ENCODE assay signal across 13 cellular contexts in genomic region chr16:11848842-11849241, GRCh38. TPM values are rescaled to one million over a fixed set of nuclear protein-coding genes. Genes with fewer than 3 reads are reported as not detected.
A peak's percentile ranks its signal among the peaks of the same experiment; 100 is the strongest.
DNase-seq lines count a peak whose midpoint lies in the region; ATAC-seq, FAIRE-seq and TF ChIP-seq lines count a peak whose summit lies in the region.
"Had no signal": no experiment of that assay in that cellular context is flagged by ENCODE, and none has a peak within 500 bp of the region (broad histone marks: within the 10 kb centered on the region; RNA-seq: fewer than 3 reads in every experiment).

No MANE protein-coding gene starts in this region.

- H3K4me1 ChIP-seq in K562 (replicated peaks in 1 of 2; ENCODE audit: control insufficient read depth in 2 of 2, insufficient read depth in 2 of 2, low read length in 2 of 2) = peaks cover 6 to 25% of the 10 kb centered on the region in 2 experiments; a peak in 4 of 5 replicates

- intact Hi-C loops in K562 (cut with micrococcal nuclease) = no loop called here

- TF ChIP-seq POLR2A in K562 (conservative IDR thresholded peaks at IDR 0.05) = no peak

- no peaks in the 10 kb centered on the region for H3K27me3 ChIP-seq in MG63
- H3K27me3 ChIP-seq in K562 (ENCODE audit: control insufficient read depth in 2 of 2, insufficient read depth in 2 of 2, low read length in 2 of 2) = no peaks in the 10 kb centered on the region
- H3K27me3 ChIP-seq: Peyer's patch had no signal

- peaks cover 77% of the 10 kb centered on the region for H3K36me3 ChIP-seq in MG63
- peaks cover 71% of the 10 kb centered on the region for H3K36me3 ChIP-seq in K562 (ENCODE audit: control insufficient read depth, insufficient read depth, low read length)

- H3K9ac ChIP-seq in K562 (ENCODE audit: insufficient read depth in 1 of 2, low read depth in 2 of 2, low read length in 2 of 2) = peak overlapping the region in 1 of 2 experiments; percentile 79; a peak in 1 of 4 replicates

- no peak for DNase-seq in T-helper 2 cell treated with Interferon-gamma antibody and Interleukin-4, amounts not matched to agents 5 μg/mL and 100 μg/mL, for 36 hours (ENCODE audit: low spot score)
- DNase-seq in T-helper 2 cell (no peak), MG63 (peak; percentile 30), K562 (ENCODE audit: extremely low read depth in 1 of 4, low spot score in 3 of 4) (no peak), neural crest cell (ENCODE audit: low read depth, low spot score) (no peak), NCI-H748 (lab: John Stamatoyannopoulos, UW; ENCODE audit: unreplicated experiment) (no peak), GDM1 (lab: John Stamatoyannopoulos, UW) (no peak)
- DNase-seq: 8988T; activated naive CD8-positive, alpha-beta T cell treated with anti-CD3 and anti-CD28 coated beads, Interleukin-2, amount 10 ng/mL, durations not matched to agents 7 days and 5 days; NCI-H2107; Peyer's patch had no signal

- no peak overlapping the region; the same call in 2 of the 3 replicates for H3K27ac ChIP-seq in K562 (ENCODE audit: extremely low read depth, low read depth, low read length)
- H3K27ac ChIP-seq: Peyer's patch had no signal

- CTCF ChIA-PET in K562 (lab: Yijun Ruan, JAX; ENCODE audit: low intra/inter-chr PET ratio) = no interaction called here

- H3K9me1 ChIP-seq in K562 (ENCODE audit: control insufficient read depth, insufficient read depth, low read length) = no peaks in the 10 kb centered on the region

- H3K27me3 Mint-ChIP-seq in T-helper 2 cell treated with Interferon-gamma antibody and Interleukin-4, amounts not matched to agents 5 μg/mL and 100 μg/mL, for 36 hours (ENCODE audit: low read depth) = no peaks in the 10 kb centered on the region
- H3K27me3 Mint-ChIP-seq in neural crest cell (ENCODE audit: low read depth) = no peaks in the 10 kb centered on the region
- H3K27me3 Mint-ChIP-seq: activated naive CD8-positive, alpha-beta T cell treated with anti-CD3 and anti-CD28 coated beads, Interleukin-2, amount 10 ng/mL, durations not matched to agents 7 days and 5 days had no signal

- no peak for TF ChIP-seq EP300 in K562 (IDR thresholded peaks at IDR 0.05; ENCODE audit: low read length)

- H3K79me2 ChIP-seq in K562 (ENCODE audit: control insufficient read depth, insufficient read depth, low read length) = peaks cover 91% of the 10 kb centered on the region

- 100% methylated on average over 3 of the region's 3 CpGs for WGBS in K562 (ENCODE audit: insufficient coverage, low coverage, missing lambda C conversion rate)

- TF ChIP-seq CTCF in K562 (IDR thresholded peaks at IDR 0.05 in 2 of 3, conservative IDR thresholded peaks at IDR 0.05 in 1 of 3; ENCODE audit: insufficient read depth in 2 of 3, low read depth in 1 of 3, low read length in 3 of 3) = no peak
- TF ChIP-seq CTCF in neural crest cell (conservative IDR thresholded peaks at IDR 0.05) = no peak

- TF ChIP-seq RAD21 in K562 (CRISPR knock-in tag; conservative IDR thresholded peaks at IDR 0.05 in 1 of 2, IDR thresholded peaks at IDR 0.05 in 1 of 2) = no peak

- H4K20me1 ChIP-seq in K562 (replicated peaks; ENCODE audit: control insufficient read depth, insufficient read depth, low read length) = peaks cover 4% of the 10 kb centered on the region; the same call in 1 of the 2 replicates

- BruUV-seq in K562 (replicated peaks; lab: Mats Ljungman, UMichigan) = no TSS peak

- peak; percentile 54 for FAIRE-seq in K562 (lab: Jason Lieb, UNC)
- FAIRE-seq: TTC549 had no signal

- H3K4me3 Mint-ChIP-seq in T-helper 2 cell treated with Interferon-gamma antibody and Interleukin-4, amounts not matched to agents 5 μg/mL and 100 μg/mL, for 36 hours = peak overlapping the region; percentile 52
- peak overlapping the region; percentile 80 for H3K4me3 Mint-ChIP-seq in neural crest cell

- no peaks in the 10 kb centered on the region for H3K9me3 ChIP-seq in MG63
- no peaks in the 10 kb centered on the region for H3K9me3 ChIP-seq in K562 (replicated peaks; ENCODE audit: control insufficient read depth, insufficient read depth, low read depth, low read length)
- H3K9me3 ChIP-seq: Peyer's patch had no signal

- no peak overlapping the region for H3K4me3 ChIP-seq in MG63
- H3K4me3 ChIP-seq in K562 = no peak overlapping the region
- H3K4me3 ChIP-seq: Peyer's patch had no signal

- H3K4me2 ChIP-seq in K562 (ENCODE audit: insufficient read depth, low read length) = peak overlapping the region; percentile 14; the same call in 1 of the 2 replicates

- no peaks in the 10 kb centered on the region for H3K9me3 Mint-ChIP-seq in T-helper 2 cell treated with Interferon-gamma antibody and Interleukin-4, amounts not matched to agents 5 μg/mL and 100 μg/mL, for 36 hours
- no peaks in the 10 kb centered on the region for H3K9me3 Mint-ChIP-seq in neural crest cell
- H3K9me3 Mint-ChIP-seq: activated naive CD8-positive, alpha-beta T cell treated with anti-CD3 and anti-CD28 coated beads, Interleukin-2, amount 10 ng/mL, durations not matched to agents 7 days and 5 days had no signal

- H3K27ac Mint-ChIP-seq in T-helper 2 cell treated with Interferon-gamma antibody and Interleukin-4, amounts not matched to agents 5 μg/mL and 100 μg/mL, for 36 hours = no peak overlapping the region
- no peak overlapping the region for H3K27ac Mint-ChIP-seq in neural crest cell (ENCODE audit: unreplicated experiment)

- peaks cover 21% of the 10 kb centered on the region for H3K4me1 Mint-ChIP-seq in T-helper 2 cell treated with Interferon-gamma antibody and Interleukin-4, amounts not matched to agents 5 μg/mL and 100 μg/mL, for 36 hours (ENCODE audit: low read depth)
- peaks cover 25% of the 10 kb centered on the region for H3K4me1 Mint-ChIP-seq in neural crest cell

- in situ Hi-C loops in K562 (cut with MboI) = no loop called here

- ATAC-seq in K562 (no peak), HG02852 (IDR thresholded peaks at IDR 0.05; ENCODE audit: unreplicated experiment) (no peak)

- POLR2A ChIA-PET in K562 (lab: Yijun Ruan, JAX) = interaction anchor here (1.4 to 5.3 kb wide), 3 partner anchors 13 to 182 kb away, joined by 5 to 31 read pairs (median 5); no protein-coding TSS in a partner anchor

- no peak overlapping the region for H2AFZ ChIP-seq in K562 (ENCODE audit: low read depth, low read length)

- H3K36me3 Mint-ChIP-seq in T-helper 2 cell treated with Interferon-gamma antibody and Interleukin-4, amounts not matched to agents 5 μg/mL and 100 μg/mL, for 36 hours (ENCODE audit: low read depth) = peaks cover 56% of the 10 kb centered on the region
- H3K36me3 Mint-ChIP-seq in neural crest cell (ENCODE audit: low read depth) = peaks cover 19% of the 10 kb centered on the region

TF ChIP-seq in K562, 482 proteins besides CTCF, POLR2A, EP300 and RAD21 (continues in another document):
- TF ChIP-seq ILF3 (IDR thresholded peaks at IDR 0.05; ENCODE audit: borderline replicate concordance) = no peak
- TF ChIP-seq HDAC2 (IDR thresholded peaks at IDR 0.05) = 0 out of 2 replicates have a peak, but pooled peaks have one; percentile 49
- no peak for TF ChIP-seq SMARCC2 (IDR thresholded peaks at IDR 0.05; ENCODE audit: low read depth)
- no peak for TF ChIP-seq SMC3 (conservative IDR thresholded peaks at IDR 0.05; ENCODE audit: insufficient read depth, low read depth, low read length)

RNA-seq across cellular contexts. Expression of gene RSL1D1, which starts 2.5 kb away (rescaled TPM):
- 346 and 797 TPM in 2 replicates for total RNA-seq in MG63 (2014; rRNA removed; shearing (Covaris generic); ENCODE audit: low replicate concordance)
- total RNA-seq in K562 (2011; cell fraction: chromatin; rRNA removed; ENCODE audit: low replicate concordance) = 42.4 and 101 TPM in 2 replicates
- 21.6 and 23.8 TPM in 2 replicates for total RNA-seq in K562 (2011; cell fraction: nucleolus; rRNA removed)
- total RNA-seq in K562 (2011; cell fraction: nucleoplasm; rRNA removed) = 42.6 and 45.0 TPM in 2 replicates
- 259 and 349 TPM in 2 replicates for total RNA-seq in K562 (2014; rRNA removed)
- total RNA-seq in K562 (2014; rRNA removed; fragmentation: Illumina TruSeq; extraction: Trizol) = 418 and 492 TPM in 2 replicates
- total RNA-seq in K562 (2015; rRNA removed; fragmentation: Illumina TruSeq; extraction: Trizol) = 374 and 403 TPM in 2 replicates
- 254 and 259 TPM in 2 replicates for total RNA-seq in K562 (2021)
- 169 and 299 TPM in 2 replicates for polyA plus RNA-seq in K562 (2011; rRNA removed)
- 28.7 and 70.6 TPM in 2 replicates for polyA plus RNA-seq in K562 (2011; cell fraction: cytosol; rRNA removed)
- polyA plus RNA-seq in K562 (2011; cell fraction: nucleus; rRNA removed) = 9.9 and 15.9 TPM in 2 replicates
- 271 and 287 TPM in 2 replicates for polyA plus RNA-seq in K562 (2012)
- 598 and 753 TPM in 2 replicates for polyA plus RNA-seq in K562 (2014; fragmentation: Illumina TruSeq; extraction: Trizol)
- 100 to 1,000 TPM; 373 to 662 TPM for polyA plus RNA-seq in K562 (2014; fragmentation: Nextera tagmentation; extraction: Ambion mirVana)
- 240 and 316 TPM in 2 replicates for polyA plus RNA-seq in K562 (2014; rRNA removed)
- 215 and 235 TPM in 2 replicates for polyA minus RNA-seq in K562 (2011; rRNA and poly(A)+ RNA removed)
- 129 and 176 TPM in 2 replicates for polyA minus RNA-seq in K562 (2011; cell fraction: cytosol; rRNA and poly(A)+ RNA removed)
- 19.4 and 36.3 TPM in 2 replicates for polyA minus RNA-seq in K562 (2011; cell fraction: nucleus; rRNA and poly(A)+ RNA removed)
- total RNA-seq in neural crest cell = 199 and 205 TPM in 2 replicates

RNA-seq across cellular contexts. Expression of gene ZC3H7A, which starts 51.8 kb away (rescaled TPM):
- total RNA-seq in MG63 (2014; rRNA removed; shearing (Covaris generic); ENCODE audit: low replicate concordance) = 35.6 and 60.5 TPM in 2 replicates
- 92.3 and 244 TPM in 2 replicates for total RNA-seq in K562 (2011; cell fraction: chromatin; rRNA removed; ENCODE audit: low replicate concordance)
- total RNA-seq in K562 (2011; cell fraction: nucleolus; rRNA removed) = 39.2 and 47.5 TPM in 2 replicates
- total RNA-seq in K562 (2011; cell fraction: nucleoplasm; rRNA removed) = 76.0 and 89.8 TPM in 2 replicates
- total RNA-seq in K562 (2014; rRNA removed) (19.8 and 21.7 TPM in 2 replicates), K562 (2014; rRNA removed; fragmentation: Illumina TruSeq; extraction: Trizol) (23.7 and 27.1 TPM in 2 replicates), K562 (2015; rRNA removed; fragmentation: Illumina TruSeq; extraction: Trizol) (26.4 and 28.2 TPM in 2 replicates), K562 (2021) (37.1 and 39.4 TPM in 2 replicates), neural crest cell (66.5 and 74.6 TPM in 2 replicates)
- polyA plus RNA-seq in K562 (2011; rRNA removed) (30.7 and 31.3 TPM in 2 replicates), K562 (2014; fragmentation: Illumina TruSeq; extraction: Trizol) (40.0 and 49.1 TPM in 2 replicates), K562 (2014; fragmentation: Nextera tagmentation; extraction: Ambion mirVana) (10 to 100 TPM; 22.5 to 23.1 TPM), K562 (2014; rRNA removed) (26.0 and 35.8 TPM in 2 replicates)
- polyA plus RNA-seq in K562 (2011; cell fraction: cytosol; rRNA removed) = 12.1 and 24.5 TPM in 2 replicates
- polyA plus RNA-seq in K562 (2011; cell fraction: nucleus; rRNA removed) = 63.0 and 102 TPM in 2 replicates
- polyA plus RNA-seq in K562 (2012) = 26.6 and 30.4 TPM in 2 replicates
- polyA minus RNA-seq in K562 (2011; rRNA and poly(A)+ RNA removed) = 29.4 and 36.0 TPM in 2 replicates
- polyA minus RNA-seq in K562 (2011; cell fraction: cytosol; rRNA and poly(A)+ RNA removed) = 13.3 and 17.7 TPM in 2 replicates
- 19.3 and 44.3 TPM in 2 replicates for polyA minus RNA-seq in K562 (2011; cell fraction: nucleus; rRNA and poly(A)+ RNA removed)
